Comparison of ENCODE assay signal across 20 cellular contexts in genomic region chr4:16250665-16251365, GRCh38. TPM values are rescaled to one million over a fixed set of nuclear protein-coding genes. Genes with fewer than 3 reads are reported as not detected.
DNase-seq lines count a peak whose midpoint lies in the region; ATAC-seq, FAIRE-seq and TF ChIP-seq lines count a peak whose summit lies in the region.
"Had no signal": no experiment of that assay in that cellular context is flagged by ENCODE, and none has a peak within 500 bp of the region (broad histone marks: within the 10 kb centered on the region; RNA-seq: fewer than 3 reads in every experiment).

No MANE protein-coding gene starts in this region.

- no peak for TF ChIP-seq CTCF in astrocyte (IDR thresholded peaks at IDR 0.05; ENCODE audit: insufficient read depth, low read depth, low read length)

- no peaks in the 10 kb centered on the region for H3K79me2 ChIP-seq in astrocyte (ENCODE audit: insufficient read depth, low read length)
- H3K79me2 ChIP-seq: parathyroid adenoma had no signal

- no peak overlapping the region for H3K9ac ChIP-seq in astrocyte (ENCODE audit: low read length)
- H3K9ac ChIP-seq: parathyroid adenoma had no signal

- in situ Hi-C loops in ACHN (cut with HindIII; ENCODE audit: low pct_ligation_motif_present, low pct_unique_long_range_greater_than_20kb, low sequenced_read_pairs): no loop called here

- no peaks in the 10 kb centered on the region for H3K27me3 ChIP-seq in astrocyte (ENCODE audit: insufficient read depth, low read length)
- H3K27me3 ChIP-seq: upper lobe of right lung had no signal

- H3K27ac ChIP-seq in astrocyte (ENCODE audit: low read depth, low read length): peak overlapping the region; percentile 23
- H3K27ac ChIP-seq: parathyroid adenoma, upper lobe of right lung had no signal

- no peak overlapping the region for H3K4me3 ChIP-seq in astrocyte (ENCODE audit: insufficient read depth, low read depth, low read length)
- H3K4me3 ChIP-seq: upper lobe of right lung had no signal

- no peak overlapping the region for H3K4me3 Mint-ChIP-seq in astrocyte (ENCODE audit: unreplicated experiment)
- H3K4me3 Mint-ChIP-seq: activated naive CD4-positive, alpha-beta T cell treated with anti-CD3 and anti-CD28 coated beads for 36 hours; T-helper 17 cell had no signal

- no peaks in the 10 kb centered on the region for H4K20me1 ChIP-seq in astrocyte (ENCODE audit: insufficient read depth, low read length)

- peak; percentile 64 for DNase-seq in ACHN
- DNase-seq in HuH-7 (ENCODE audit: low spot score): peak; percentile 28
- peak; percentile 75 for DNase-seq in astrocyte (ENCODE audit: low read depth)
- peak; percentile 54 for DNase-seq in left kidney (ENCODE audit: low read depth, low spot score)
- no peak for DNase-seq in HCEC 1CT
- no peak for DNase-seq in AML-193 (lab: John Stamatoyannopoulos, UW)
- DNase-seq in SHP77 (lab: John Stamatoyannopoulos, UW): no peak
- DNase-seq: activated CD4-positive, CD25-positive, alpha-beta regulatory T cell; activated naive CD4-positive, alpha-beta T cell treated with anti-CD3 and anti-CD28 coated beads for 36 hours; cerebellar nuclear complex; foreskin melanocyte; Kasumi-1; NCI-H1694 treated with DMSO at 0.1 percent for 48 hours; NCI-H69; stimulated activated naive CD4-positive, alpha-beta T cell; T-helper 17 cell; upper lobe of right lung had no signal

- no peak overlapping the region for H2AFZ ChIP-seq in astrocyte (ENCODE audit: low read depth, low read length)
- H2AFZ ChIP-seq: parathyroid adenoma had no signal

- peak overlapping the region; percentile 39 for H3K4me2 ChIP-seq in astrocyte (ENCODE audit: low read length)

- no peaks in the 10 kb centered on the region for H3K27me3 Mint-ChIP-seq in astrocyte (ENCODE audit: low read depth, unreplicated experiment)
- H3K27me3 Mint-ChIP-seq: T-helper 17 cell had no signal

- H3K36me3 Mint-ChIP-seq in astrocyte (ENCODE audit: low read depth, unreplicated experiment): peaks cover 7% of the 10 kb centered on the region

- H3K9me3 Mint-ChIP-seq in astrocyte (ENCODE audit: unreplicated experiment): no peaks in the 10 kb centered on the region
- H3K9me3 Mint-ChIP-seq: activated naive CD4-positive, alpha-beta T cell treated with anti-CD3 and anti-CD28 coated beads for 36 hours had no signal

- peaks cover 38% of the 10 kb centered on the region for H3K4me1 Mint-ChIP-seq in astrocyte (ENCODE audit: low read depth, unreplicated experiment)

- H3K27ac Mint-ChIP-seq in astrocyte (ENCODE audit: unreplicated experiment): peak overlapping the region; percentile 76
- H3K27ac Mint-ChIP-seq: activated naive CD4-positive, alpha-beta T cell treated with anti-CD3 and anti-CD28 coated beads for 36 hours; T-helper 17 cell had no signal

- no peaks in the 10 kb centered on the region for H3K9me3 ChIP-seq in astrocyte (ENCODE audit: insufficient read depth, low read depth, low read length)
- H3K9me3 ChIP-seq: upper lobe of right lung had no signal

- no peak for FAIRE-seq in astrocyte (lab: Jason Lieb, UNC)
- FAIRE-seq: endometrium had no signal

- no peaks in the 10 kb centered on the region for H3K36me3 ChIP-seq in astrocyte (ENCODE audit: insufficient read depth, low read length)
- H3K36me3 ChIP-seq: upper lobe of right lung had no signal

- peaks cover 21% of the 10 kb centered on the region for H3K4me1 ChIP-seq in astrocyte (ENCODE audit: insufficient read depth, low read length)
- H3K4me1 ChIP-seq: parathyroid adenoma, upper lobe of right lung had no signal

- no peak for ATAC-seq in HG03280 (IDR thresholded peaks at IDR 0.05; ENCODE audit: unreplicated experiment)
- ATAC-seq: T-helper 17 cell, upper lobe of right lung had no signal

RNA-seq across cellular contexts. Expression of gene TAPT1, which starts 24.5 kb away (rescaled TPM):
- total RNA-seq in astrocyte: 25.3 and 32.5 TPM in 2 replicates

Comparison
In these comparisons a context has a peak if more than half of its experiments do, and no peak if none do; other contexts are left out.
1. DNase-seq: peak in ACHN (single experiment), HuH-7 (single experiment), astrocyte (single experiment) and left kidney (single experiment); none in HCEC 1CT (single experiment), AML-193 (0 of 2) and SHP77 (0 of 2).